15 cellular contexts compared by ENCODE assay signal in genomic region chr15:71387825-71388224, GRCh38.
DNase-seq lines count a peak whose midpoint lies in the region; TF ChIP-seq lines count a peak whose summit lies in the region.
"Had no signal": no experiment of that assay in that cellular context is flagged by ENCODE, and none has a peak within 500 bp of the region (broad histone marks: within the 10 kb centered on the region; RNA-seq: fewer than 3 reads in every experiment).

No MANE protein-coding gene starts in this region.

- intact Hi-C loops in prostate gland (cut with DNase I) (loop anchor here (5.0 to 10.0 kb wide), 4 partner anchors 39 to 414 kb away; no protein-coding TSS in a partner anchor), lower leg skin (cut with DNase I; ENCODE audit: low total_unique reads) (loop anchor here (10.0 kb wide), 1 partner anchor 47 kb away; no protein-coding TSS in a partner anchor)

- H3K9ac ChIP-seq in BLaER1 treated with 17β-estradiol and CSF1 and Interleukin-3, amounts not matched to agents 10 nM and 100 nM, result no peak overlapping the region
- H3K9ac ChIP-seq in HUES48 (ENCODE audit: low read depth, low read length), result no peak overlapping the region

- no peaks in the 10 kb centered on the region for H3K4me1 Mint-ChIP-seq in T-helper 2 cell treated with Interferon-gamma antibody and Interleukin-4, amounts not matched to agents 5 μg/mL and 100 μg/mL, for 36 hours (ENCODE audit: low read depth)
- H3K4me1 Mint-ChIP-seq: CD14-positive monocyte had no signal

- no peaks in the 10 kb centered on the region for H3K9me3 Mint-ChIP-seq in T-helper 2 cell treated with Interferon-gamma antibody and Interleukin-4, amounts not matched to agents 5 μg/mL and 100 μg/mL, for 36 hours
- H3K9me3 Mint-ChIP-seq: HFFc6 had no signal

- peaks cover 33% of the 10 kb centered on the region for H3K27me3 Mint-ChIP-seq in T-helper 2 cell treated with Interferon-gamma antibody and Interleukin-4, amounts not matched to agents 5 μg/mL and 100 μg/mL, for 36 hours (ENCODE audit: low read depth)

- H3K27ac ChIP-seq in BLaER1 treated with 17β-estradiol and CSF1 and Interleukin-3, amounts not matched to agents 10 nM and 100 nM, result no peak overlapping the region
- H3K27ac ChIP-seq in HUES48 (ENCODE audit: low read depth, low read length) (peak overlapping the region; percentile 95), caudate nucleus (ENCODE audit: low read depth, low read length) (peak overlapping the region; percentile 26), prostate gland (peak overlapping the region; percentile 33 to 39)
- H3K27ac ChIP-seq: Peyer's patch had no signal

- H3K27me3 ChIP-seq in BLaER1 treated with 17β-estradiol and CSF1 and Interleukin-3, amounts not matched to agents 10 nM and 100 nM, result peaks cover 0 to 17% (median 0%) of the 10 kb centered on the region in 11 experiments; a peak in 4 of 22 replicates
- H3K27me3 ChIP-seq in HUES48 (ENCODE audit: control insufficient read depth, insufficient read depth, low read length), result 0 out of 2 replicates have a peak, but pooled peaks cover 3% of the 10 kb centered on the region
- H3K27me3 ChIP-seq in prostate gland (replicated peaks; ENCODE audit: insufficient read depth), result no peaks in the 10 kb centered on the region
- H3K27me3 ChIP-seq: Peyer's patch had no signal

- H3K27ac Mint-ChIP-seq in T-helper 2 cell treated with Interferon-gamma antibody and Interleukin-4, amounts not matched to agents 5 μg/mL and 100 μg/mL, for 36 hours, result no peak overlapping the region
- H3K27ac Mint-ChIP-seq: HFFc6 had no signal

- TF ChIP-seq POLR2A in prostate gland (IDR thresholded peaks at IDR 0.05) (no peak), lower leg skin (IDR thresholded peaks at IDR 0.05) (no peak)

- peaks cover 11 to 56% (median 43%) of the 10 kb centered on the region in 10 experiments for H3K4me1 ChIP-seq in BLaER1 treated with 17β-estradiol and CSF1 and Interleukin-3, amounts not matched to agents 10 nM and 100 nM
- H3K4me1 ChIP-seq in HUES48 (ENCODE audit: control insufficient read depth, insufficient read depth, low read length), result peaks cover 62% of the 10 kb centered on the region
- peaks cover 13% of the 10 kb centered on the region for H3K4me1 ChIP-seq in prostate gland (replicated peaks)

- no peak for TF ChIP-seq CTCF in prostate gland (IDR thresholded peaks at IDR 0.05)
- TF ChIP-seq CTCF in lower leg skin (IDR thresholded peaks at IDR 0.05), result no peak

- H4K20me1 ChIP-seq in BLaER1 treated with 17β-estradiol and CSF1 and Interleukin-3, amounts not matched to agents 10 nM and 100 nM, result no peaks in the 10 kb centered on the region; a peak in 1 of 22 replicates

- H3K36me3 ChIP-seq in BLaER1 treated with 17β-estradiol and CSF1 and Interleukin-3, amounts not matched to agents 10 nM and 100 nM, result no peaks in the 10 kb centered on the region
- no peaks in the 10 kb centered on the region for H3K36me3 ChIP-seq in HUES48 (ENCODE audit: control insufficient read depth, insufficient read depth, low read length)
- H3K36me3 ChIP-seq in prostate gland, result no peaks in the 10 kb centered on the region
- H3K36me3 ChIP-seq: Peyer's patch had no signal

- peaks cover 7 to 13% (median 12%) of the 10 kb centered on the region in 11 experiments; a peak in 17 of 22 replicates for H3K9me3 ChIP-seq in BLaER1 treated with 17β-estradiol and CSF1 and Interleukin-3, amounts not matched to agents 10 nM and 100 nM (replicated peaks in 1 of 11)
- H3K9me3 ChIP-seq in HUES48 (ENCODE audit: control insufficient read depth, insufficient read depth, low read length) (no peaks in the 10 kb centered on the region; the same call in 1 of the 2 replicates), prostate gland (no peaks in the 10 kb centered on the region)
- H3K9me3 ChIP-seq: Peyer's patch had no signal

- H3K4me3 ChIP-seq in BLaER1 treated with 17β-estradiol and CSF1 and Interleukin-3, amounts not matched to agents 10 nM and 100 nM, result no peak overlapping the region
- H3K4me3 ChIP-seq in HUES48 (ENCODE audit: low read depth, low read length) (no peak overlapping the region), prostate gland (no peak overlapping the region), lower leg skin (ENCODE audit: low read depth, poor library complexity, severe bottlenecking) (no peak overlapping the region)
- H3K4me3 ChIP-seq: K562, Peyer's patch had no signal

- peak overlapping the region in 7 of 11 experiments; percentile 20 to 80 (median 68); a peak in 13 of 22 replicates for H3K4me2 ChIP-seq in BLaER1 treated with 17β-estradiol and CSF1 and Interleukin-3, amounts not matched to agents 10 nM and 100 nM

- no peaks in the 10 kb centered on the region for H3K36me3 Mint-ChIP-seq in T-helper 2 cell treated with Interferon-gamma antibody and Interleukin-4, amounts not matched to agents 5 μg/mL and 100 μg/mL, for 36 hours (ENCODE audit: low read depth)
- H3K36me3 Mint-ChIP-seq: CD14-positive monocyte had no signal

- DNase-seq in caudate nucleus (lab: John Stamatoyannopoulos, UW) (no peak), prostate gland (ENCODE audit: low spot score) (no peak), lower leg skin (ENCODE audit: low spot score in 2 of 2) (no peak), kidney glomerular epithelial cell (lab: John Stamatoyannopoulos, UW) (no peak)
- DNase-seq in stimulated activated naive CD4-positive, alpha-beta T cell treated with Interleukin-2 at 50 U/mL for 16 hours (lab: John Stamatoyannopoulos, UW), result no peak
- no peak for DNase-seq in T-helper 2 cell treated with Interferon-gamma antibody and Interleukin-4, amounts not matched to agents 5 μg/mL and 100 μg/mL, for 36 hours (ENCODE audit: low spot score)
- DNase-seq: DMS79 treated with DMSO at 0.1 percent for 48 hours, HFFc6, NCI-H1105 treated with DMSO at 0.1 percent for 48 hours, NCI-H1694 treated with DMSO at 0.1 percent for 48 hours, Peyer's patch had no signal

- no peak overlapping the region for H3K4me3 Mint-ChIP-seq in T-helper 2 cell treated with Interferon-gamma antibody and Interleukin-4, amounts not matched to agents 5 μg/mL and 100 μg/mL, for 36 hours
- H3K4me3 Mint-ChIP-seq: CD14-positive monocyte, HFFc6 had no signal

- 32% methylated on average over 1 of the region's 1 CpG for WGBS in prostate gland
- 78 to 94% methylated on average over 1 of the region's 1 CpG for WGBS in lower leg skin, 2 donors

Comparison
In these comparisons a context has a peak if more than half of its experiments do, and no peak if none do; other contexts are left out.
1. H3K27ac ChIP-seq: peak in HUES48 (single experiment), caudate nucleus (single experiment) and prostate gland (2 of 2); none in BLaER1 treated with 17β-estradiol and CSF1 and Interleukin-3, amounts not matched to agents 10 nM and 100 nM (0 of 11).